26 cellular contexts compared by ENCODE assay signal in the genomic region with DNA sequence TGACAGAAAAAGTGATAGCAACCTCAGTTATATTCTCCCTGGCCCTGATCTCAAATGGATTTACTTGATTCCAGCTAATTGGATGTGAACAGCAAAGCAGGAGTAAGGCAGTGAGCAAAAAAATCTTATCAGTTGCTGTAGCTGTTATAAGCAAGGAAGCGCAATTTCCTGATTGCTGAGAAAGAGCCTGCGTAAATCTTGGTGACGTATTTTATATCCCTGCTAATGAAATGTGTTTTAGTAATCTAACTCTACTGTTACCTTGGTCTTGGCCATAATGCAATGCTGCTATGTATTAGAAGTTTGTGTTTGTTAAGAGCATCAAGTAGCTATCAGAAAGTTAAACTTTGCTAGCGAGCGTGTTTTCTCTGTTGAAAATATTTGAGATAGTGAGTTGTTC.
"Had no signal": no experiment of that assay in that cellular context is flagged by ENCODE, and none has a peak within 500 bp of the region (broad histone marks: within the 10 kb centered on the region; RNA-seq: fewer than 3 reads in every experiment).

No MANE protein-coding gene starts in this region.

- H3K27ac Mint-ChIP-seq: naive thymus-derived CD8-positive, alpha-beta T cell; nephron; stimulated activated naive B cell treated with anti-CD40 and anti-IgM and Interleukin-4, amounts not matched to agents 10 μg/mL and 1 μg/mL and 100 μg/mL, for 72 hours had no signal

- H3K27me3 Mint-ChIP-seq: naive thymus-derived CD8-positive, alpha-beta T cell; stimulated activated naive B cell treated with anti-CD40 and anti-IgM and Interleukin-4, amounts not matched to agents 10 μg/mL and 1 μg/mL and 100 μg/mL, for 72 hours had no signal

- H3K36me3 Mint-ChIP-seq: stimulated activated naive B cell treated with anti-CD40 and anti-IgM and Interleukin-4, amounts not matched to agents 10 μg/mL and 1 μg/mL and 100 μg/mL, for 72 hours had no signal

- H3K4me3 ChIP-seq: left lung, lower lobe of right lung, skin epidermis, stomach, thoracic aorta, tibial artery, upper lobe of right lung had no signal

- H3K36me3 ChIP-seq: left lung, lower lobe of right lung, stomach, thoracic aorta, tibial artery, upper lobe of right lung had no signal

- H3K79me2 ChIP-seq: parathyroid adenoma had no signal

- H3K27ac ChIP-seq: left lung, lower lobe of right lung, parathyroid adenoma, skin epidermis, stomach, thoracic aorta, tibial artery, upper lobe of right lung had no signal

- H3K4me3 Mint-ChIP-seq: naive thymus-derived CD8-positive, alpha-beta T cell; nephron; neural crest cell; stimulated activated naive B cell treated with anti-CD40 and anti-IgM and Interleukin-4, amounts not matched to agents 10 μg/mL and 1 μg/mL and 100 μg/mL, for 72 hours had no signal

- H3K27me3 ChIP-seq: left lung, stomach, tibial artery, upper lobe of right lung had no signal

- ATAC-seq: left lung; lower lobe of right lung; naive thymus-derived CD8-positive, alpha-beta T cell; right cardiac atrium; sciatic nerve; stimulated activated naive B cell treated with anti-CD40 and anti-IgM and Interleukin-4, amounts not matched to agents 10 μg/mL and 1 μg/mL and 100 μg/mL, for 72 hours; stimulated activated naive CD8-positive, alpha-beta T cell treated with anti-CD3 and anti-CD28 coated beads, Interleukin-15, Interleukin-2, amounts not matched to agents 100 U/mL and 50 U/mL, for 24 hours; upper lobe of right lung had no signal

- DNase-seq: hippocampal formation; kidney glomerular epithelial cell; left cardiac atrium; left lung; lower lobe of right lung; mammary epithelial cell; mesenchymal stem cell; naive thymus-derived CD8-positive, alpha-beta T cell; nucleus accumbens; right cardiac atrium; stimulated activated CD4-positive, alpha-beta T cell treated with anti-CD3 and anti-CD28 coated beads, Interleukin-12 subunit alpha, Interleukin-12 subunit beta, amount 100 ng/mL, for 4 hours; stimulated activated CD4-positive, alpha-beta T cell treated with anti-CD3 and anti-CD28 coated beads, Interleukin-15, amount 100 ng/mL, for 24 hours; stimulated activated CD4-positive, alpha-beta T cell treated with anti-CD3 and anti-CD28 coated beads, Interleukin-2, amount 100 ng/mL, for 24 hours; stimulated activated CD4-positive, alpha-beta T cell treated with anti-CD3 and anti-CD28 coated beads, Interleukin-4, amount 100 ng/mL, for 1 hour; stimulated activated naive B cell treated with anti-CD40 and anti-IgM and Interleukin-4, amounts not matched to agents 10 μg/mL and 1 μg/mL and 100 μg/mL, for 72 hours; stimulated activated naive CD8-positive, alpha-beta T cell treated with anti-CD3 and anti-CD28 coated beads, Interleukin-15, Interleukin-2, amounts not matched to agents 100 U/mL and 50 U/mL, for 24 hours; stomach; tibial artery; trophoblast cell; upper lobe of right lung had no signal

- H3K4me1 Mint-ChIP-seq: naive thymus-derived CD8-positive, alpha-beta T cell; nephron; neural crest cell; stimulated activated naive B cell treated with anti-CD40 and anti-IgM and Interleukin-4, amounts not matched to agents 10 μg/mL and 1 μg/mL and 100 μg/mL, for 72 hours had no signal

- H3K4me1 ChIP-seq: left lung, lower lobe of right lung, parathyroid adenoma, stomach, tibial artery, upper lobe of right lung had no signal

- H3K9me3 Mint-ChIP-seq: stimulated activated naive B cell treated with anti-CD40 and anti-IgM and Interleukin-4, amounts not matched to agents 10 μg/mL and 1 μg/mL and 100 μg/mL, for 72 hours had no signal

- H3K9me3 ChIP-seq: left lung, lower lobe of right lung, stomach, thoracic aorta, tibial artery, upper lobe of right lung had no signal

- H2AFZ ChIP-seq: parathyroid adenoma had no signal
